In genomic region chr21:36981049-36981391, GRCh38 we compare ENCODE assay signal across 1 cellular context.
TF ChIP-seq lines count a peak whose summit lies in the region.

No MANE protein-coding gene starts in this region.

TF ChIP-seq in A549, 52 proteins besides CTCF, POLR2A, EP300 and RAD21 (continued from another document):
- no peak for TF ChIP-seq FOSL2 (IDR thresholded peaks at IDR 0.05)
- TF ChIP-seq FOSL2 (CRISPR knock-in tag; IDR thresholded peaks at IDR 0.05) = no peak
- TF ChIP-seq NR3C1 (IDR thresholded peaks at IDR 0.05) = no peak
- TF ChIP-seq HOXB13 (CRISPR knock-in tag; IDR thresholded peaks at IDR 0.05; ENCODE audit: low read depth) = no peak
